In genomic region chr2:240983361-240983995, GRCh38 we compare ENCODE assay signal across 8 cellular contexts. TPM values are rescaled to one million over a fixed set of nuclear protein-coding genes. Genes with fewer than 3 reads are reported as not detected.
DNase-seq lines count a peak whose midpoint lies in the region; ATAC-seq, FAIRE-seq and TF ChIP-seq lines count a peak whose summit lies in the region.

No MANE protein-coding gene starts in this region.

- CTCF ChIA-PET in activated CD4-positive, alpha-beta memory T cell treated with anti-CD3 and anti-CD28 coated beads for 36 hours (lab: Charles Lee): interaction anchor here (0.6 to 1.2 kb wide), 7 partner anchors 26 to 984 kb away, joined by 3 to 4 read pairs (median 3); no protein-coding TSS in a partner anchor

- intact Hi-C loops in activated CD4-positive, alpha-beta memory T cell treated with anti-CD3 and anti-CD28 coated beads for 36 hours (cut with micrococcal nuclease): no loop called here

- H3K4me3 Mint-ChIP-seq in activated CD4-positive, alpha-beta memory T cell treated with anti-CD3 and anti-CD28 coated beads for 36 hours: no peak overlapping the region
- H3K4me3 Mint-ChIP-seq in progenitor cell of endocrine pancreas (ENCODE audit: low read depth): no peak overlapping the region

- DNase-seq in D721Med (ENCODE audit: insufficient read length, low spot score) (peak; percentile 42), fibroblast of villous mesenchyme (ENCODE audit: low read depth) (peak; percentile 30), progenitor cell of endocrine pancreas (ENCODE audit: low spot score, unreplicated experiment) (peak; percentile 51), SKM-1 treated with dmso at 0.1 percent for 144 hours (lab: John Stamatoyannopoulos, UW; ENCODE audit: unreplicated experiment) (no peak)
- peak; percentile 46 for DNase-seq in activated CD4-positive, alpha-beta memory T cell treated with anti-CD3 and anti-CD28 coated beads for 36 hours

- no peaks in the 10 kb centered on the region for H3K36me3 Mint-ChIP-seq in activated CD4-positive, alpha-beta memory T cell treated with anti-CD3 and anti-CD28 coated beads for 36 hours
- H3K36me3 Mint-ChIP-seq in progenitor cell of endocrine pancreas (ENCODE audit: insufficient read depth): no peaks in the 10 kb centered on the region

- FAIRE-seq in D721Med (lab: Jason Lieb, UNC): no peak

- no peak overlapping the region for H3K27ac Mint-ChIP-seq in activated CD4-positive, alpha-beta memory T cell treated with anti-CD3 and anti-CD28 coated beads for 36 hours
- H3K27ac Mint-ChIP-seq in progenitor cell of endocrine pancreas: no peak overlapping the region

- H3K4me1 Mint-ChIP-seq in activated CD4-positive, alpha-beta memory T cell treated with anti-CD3 and anti-CD28 coated beads for 36 hours (ENCODE audit: low read depth): no peaks in the 10 kb centered on the region
- no peaks in the 10 kb centered on the region for H3K4me1 Mint-ChIP-seq in progenitor cell of endocrine pancreas (ENCODE audit: low read depth)

- POLR2A ChIA-PET in activated CD4-positive, alpha-beta memory T cell treated with anti-CD3 and anti-CD28 coated beads for 36 hours (lab: Charles Lee): no interaction called here

- peaks cover 4% of the 10 kb centered on the region for H3K27me3 Mint-ChIP-seq in activated CD4-positive, alpha-beta memory T cell treated with anti-CD3 and anti-CD28 coated beads for 36 hours
- peaks cover 26% of the 10 kb centered on the region for H3K27me3 Mint-ChIP-seq in progenitor cell of endocrine pancreas

- ATAC-seq in HG02763 (IDR thresholded peaks at IDR 0.05; ENCODE audit: unreplicated experiment): no peak
- ATAC-seq in GM18909 (IDR thresholded peaks at IDR 0.05; ENCODE audit: poor library complexity, unreplicated experiment): no peak

- peak; percentile 23 for TF ChIP-seq CTCF in D721Med (IDR thresholded peaks at IDR 0.05; ENCODE audit: insufficient read depth, missing control alignments)
- peak; percentile 37 for TF ChIP-seq CTCF in LNCAP (IDR thresholded peaks at IDR 0.05)
- TF ChIP-seq CTCF in fibroblast of villous mesenchyme (IDR thresholded peaks at IDR 0.05; ENCODE audit: insufficient read depth, low read depth, low read length): peak; percentile 40
- peak; percentile 82 for TF ChIP-seq CTCF in progenitor cell of endocrine pancreas (IDR thresholded peaks at IDR 0.05; ENCODE audit: unreplicated experiment)

- no peaks in the 10 kb centered on the region for H3K9me3 Mint-ChIP-seq in activated CD4-positive, alpha-beta memory T cell treated with anti-CD3 and anti-CD28 coated beads for 36 hours
- no peaks in the 10 kb centered on the region for H3K9me3 Mint-ChIP-seq in progenitor cell of endocrine pancreas (ENCODE audit: low read depth)

- no peak overlapping the region for H3K4me3 ChIP-seq in fibroblast of villous mesenchyme (ENCODE audit: low read depth, low read length)

RNA-seq across cellular contexts. Expression of gene SNED1, which starts 14.9 kb away (rescaled TPM):
- 1 to 10 TPM; 2.6 to 3.8 TPM for total RNA-seq in activated CD4-positive, alpha-beta memory T cell treated with anti-CD3 and anti-CD28 coated beads for 36 hours
- total RNA-seq in fibroblast of villous mesenchyme (5.5 and 6.5 TPM in 2 replicates), progenitor cell of endocrine pancreas (2.2 and 2.5 TPM in 2 replicates)

Comparison
In these comparisons a context has a peak if more than half of its experiments do, and no peak if none do; other contexts are left out.
1. CTCF ChIP-seq: peak in every context shown above with its lines; median percentile 82 in progenitor cell of endocrine pancreas; 40 in fibroblast of villous mesenchyme; 37 in LNCAP; 23 in D721Med.